ENCODE assay signal across 9 cellular contexts in genomic region chr16:79768594-79768993, GRCh38.
A peak's percentile ranks its signal among the peaks of the same experiment; 100 is the strongest.
DNase-seq lines count a peak whose midpoint lies in the region; ATAC-seq and TF ChIP-seq lines count a peak whose summit lies in the region.
"Had no signal": no experiment of that assay in that cellular context is flagged by ENCODE, and none has a peak within 500 bp of the region (broad histone marks: within the 10 kb centered on the region; RNA-seq: fewer than 3 reads in every experiment).

No MANE protein-coding gene starts in this region.

- H3K56ac ChIP-seq in mesendoderm (ENCODE audit: low read length): no peak overlapping the region

- no peaks in the 10 kb centered on the region for H3K79me2 ChIP-seq in mesendoderm (ENCODE audit: control insufficient read depth, insufficient read depth, low read length)

- no peak overlapping the region for H3K18ac ChIP-seq in mesendoderm (ENCODE audit: low read length)

- H2AK5ac ChIP-seq in mesendoderm (ENCODE audit: low read length): no peak overlapping the region

- WGBS in mesendoderm (ENCODE audit: extremely low coverage, insufficient coverage, low lambda C conversion rate): no CpG with 5 or more reads among the region's 3 CpGs

- H3K4me1 ChIP-seq in Peyer's patch (peaks cover 0 to 48% (median 0%) of the 10 kb centered on the region in 4 donors), foreskin keratinocyte (peaks cover 22% of the 10 kb centered on the region), mesendoderm (ENCODE audit: control insufficient read depth, low read depth, low read length) (no peaks in the 10 kb centered on the region)

- TF ChIP-seq POLR2A in Peyer's patch (IDR thresholded peaks at IDR 0.05): no peak

- H3K23ac ChIP-seq in mesendoderm (ENCODE audit: low read length): no peak overlapping the region

- H3K36me3 ChIP-seq in Peyer's patch: no peaks in the 10 kb centered on the region
- H3K36me3 ChIP-seq in mesendoderm (ENCODE audit: control insufficient read depth, insufficient read depth, low read length): no peaks in the 10 kb centered on the region

- no peaks in the 10 kb centered on the region for H3K79me1 ChIP-seq in mesendoderm (ENCODE audit: low read length)

- H3K9me3 ChIP-seq in Peyer's patch: no peaks in the 10 kb centered on the region

- no peak overlapping the region for H2BK5ac ChIP-seq in mesendoderm (ENCODE audit: low read length)

- H3K27me3 ChIP-seq in Peyer's patch: no peaks in the 10 kb centered on the region
- no peaks in the 10 kb centered on the region for H3K27me3 ChIP-seq in foreskin keratinocyte
- no peaks in the 10 kb centered on the region for H3K27me3 ChIP-seq in mesendoderm (ENCODE audit: insufficient read depth, low read length, poor library complexity)

- ATAC-seq in foreskin keratinocyte (no peak), GM21447 (IDR thresholded peaks at IDR 0.05; ENCODE audit: unreplicated experiment) (no peak)

- H2BK120ac ChIP-seq in mesendoderm (ENCODE audit: low read depth, low read length): no peak overlapping the region

- DNase-seq in AG10803 (ENCODE audit: low read depth): no peak
- peak in 2 of 3 donors; percentile 52 to 57 for DNase-seq in Peyer's patch
- DNase-seq in foreskin keratinocyte: no peak
- DNase-seq in pons (ENCODE audit: low spot score): peak; percentile 46
- no peak for DNase-seq in stimulated activated CD4-positive, alpha-beta T cell treated with anti-CD3 and anti-CD28 coated beads, Interleukin-1b, Interleukin-23, amount 100 ng/mL, for 48 hours
- DNase-seq in mesendoderm: no peak
- no peak for DNase-seq in NAMALWA (ENCODE audit: low spot score)
- DNase-seq: NCI-H446 treated with DMSO at 0.1 percent for 48 hours had no signal

- peak overlapping the region; percentile 55 to 84 (median 78) for H3K27ac ChIP-seq in Peyer's patch
- peak overlapping the region; percentile 44 for H3K27ac ChIP-seq in foreskin keratinocyte
- no peak overlapping the region for H3K27ac ChIP-seq in mesendoderm (ENCODE audit: low read depth, low read length)

- TF ChIP-seq CTCF in AG10803 (conservative IDR thresholded peaks at IDR 0.05; ENCODE audit: low read length): no peak
- TF ChIP-seq CTCF in Peyer's patch (IDR thresholded peaks at IDR 0.05): no peak
- no peak for TF ChIP-seq CTCF in foreskin keratinocyte (conservative IDR thresholded peaks at IDR 0.05)

- no peak overlapping the region for H3K4ac ChIP-seq in mesendoderm (ENCODE audit: low read depth, low read length)

- H4K8ac ChIP-seq in mesendoderm (ENCODE audit: low read depth, low read length): no peak overlapping the region

- H4K5ac ChIP-seq in mesendoderm (ENCODE audit: low read length): no peak overlapping the region

- H2BK15ac ChIP-seq in mesendoderm (replicated peaks; ENCODE audit: low read depth): no peak overlapping the region

- H3K4me2 ChIP-seq in mesendoderm (ENCODE audit: low read length): no peak overlapping the region

- H3K9ac ChIP-seq in mesendoderm (ENCODE audit: low read length): no peak overlapping the region

- peak overlapping the region; percentile 55 for H3K4me3 ChIP-seq in AG10803 (ENCODE audit: low read length)
- H3K4me3 ChIP-seq in Peyer's patch: peak overlapping the region in 2 of 4 donors; percentile 35 to 36
- H3K4me3 ChIP-seq in mesendoderm (ENCODE audit: low read length): no peak overlapping the region

Comparison
In these comparisons a context has a peak if more than half of its experiments do, and no peak if none do; other contexts are left out.
1. DNase-seq: peak in Peyer's patch (2 of 3) and pons (single experiment); none in AG10803 (single experiment), foreskin keratinocyte (0 of 2), stimulated activated CD4-positive, alpha-beta T cell treated with anti-CD3 and anti-CD28 coated beads, Interleukin-1b, Interleukin-23, amount 100 ng/mL, for 48 hours (single experiment), mesendoderm (single experiment) and NAMALWA (single experiment).